Comparison of ENCODE assay signal across 8 cellular contexts in the genomic region with DNA sequence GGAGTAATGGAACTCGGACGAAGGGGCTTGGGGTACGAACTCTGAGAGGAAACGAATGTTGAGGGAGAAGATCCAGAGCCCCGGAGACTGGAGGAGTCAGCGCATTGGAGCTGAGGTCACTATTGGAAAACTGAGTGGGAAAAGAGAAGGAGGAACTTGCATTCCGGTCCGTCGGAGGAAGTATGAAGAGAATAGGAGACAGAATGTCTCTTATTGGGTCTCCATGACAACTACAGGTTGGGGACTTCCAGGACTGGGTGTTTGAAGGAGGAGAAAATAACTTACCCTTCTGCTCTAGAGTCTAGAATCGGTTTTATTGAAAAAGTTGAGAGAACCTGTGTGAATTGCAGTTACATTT. TPM values are rescaled to one million over a fixed set of nuclear protein-coding genes. Genes with fewer than 3 reads are reported as not detected.
DNase-seq lines count a peak whose midpoint lies in the region; ATAC-seq and TF ChIP-seq lines count a peak whose summit lies in the region.

No MANE protein-coding gene starts in this region.

- no peak for TF ChIP-seq CTCF in smooth muscle cell (IDR thresholded peaks at IDR 0.05; ENCODE audit: borderline replicate concordance, insufficient read depth, poor library complexity, severe bottlenecking)

- peak overlapping the region; percentile 97 for H3K4me2 ChIP-seq in smooth muscle cell

- peak overlapping the region; percentile 99 for H3K9ac ChIP-seq in smooth muscle cell (ENCODE audit: low read depth)

- DNase-seq in GM04503 (ENCODE audit: low read depth), result peak; percentile 9
- peak; percentile 8 for DNase-seq in HT1080 (ENCODE audit: low read depth)
- no peak for DNase-seq in iPS DF 6.9 (ENCODE audit: low read depth, low spot score)
- no peak for DNase-seq in smooth muscle cell (lab: John Stamatoyannopoulos, UW; ENCODE audit: unreplicated experiment)

- peak overlapping the region; percentile 67 for H3K4me3 ChIP-seq in iPS DF 6.9 (ENCODE audit: low read length)
- H3K4me3 ChIP-seq in smooth muscle cell, result peak overlapping the region; percentile 90

- peaks cover 50% of the 10 kb centered on the region for H3K79me2 ChIP-seq in smooth muscle cell (ENCODE audit: low read depth)

- H3K9me3 ChIP-seq in iPS DF 6.9 (ENCODE audit: control insufficient read depth, insufficient read depth, low read length), result no peaks in the 10 kb centered on the region
- no peaks in the 10 kb centered on the region for H3K9me3 ChIP-seq in smooth muscle cell (replicated peaks; ENCODE audit: low read depth)

- H3K4me1 ChIP-seq in iPS DF 6.9 (ENCODE audit: control insufficient read depth, insufficient read depth, low read length) (no peaks in the 10 kb centered on the region), smooth muscle cell (ENCODE audit: low read depth) (peaks cover 4% of the 10 kb centered on the region)

- H3K36me3 ChIP-seq in iPS DF 6.9 (ENCODE audit: control insufficient read depth, insufficient read depth, low read length) (no peaks in the 10 kb centered on the region; the same call in 1 of the 2 replicates), smooth muscle cell (ENCODE audit: low read depth) (peaks cover 9% of the 10 kb centered on the region)

- WGBS in iPS DF 6.9 (ENCODE audit: insufficient coverage, insufficient read length), result no CpG with 5 or more reads among the region's 10 CpGs
- WGBS in smooth muscle cell (ENCODE audit: low lambda C conversion rate), result under 1% methylated on average over 10 of the region's 10 CpGs

- H4K20me1 ChIP-seq in smooth muscle cell (ENCODE audit: low read depth), result peaks cover 4% of the 10 kb centered on the region

- no peaks in the 10 kb centered on the region for H3K27me3 ChIP-seq in iPS DF 6.9 (ENCODE audit: control insufficient read depth, insufficient read depth, low read length)
- H3K27me3 ChIP-seq in smooth muscle cell (ENCODE audit: low read depth), result no peaks in the 10 kb centered on the region

- H3K27ac ChIP-seq in angular gyrus (ENCODE audit: low read depth, low read length) (peak overlapping the region; percentile 84), iPS DF 6.9 (ENCODE audit: low read length) (no peak overlapping the region), smooth muscle cell (ENCODE audit: low read depth) (peak overlapping the region; percentile 95)

- no peaks in the 10 kb centered on the region for H3F3A ChIP-seq in smooth muscle cell (ENCODE audit: low read depth)

- peak overlapping the region; percentile 84 for H2AFZ ChIP-seq in smooth muscle cell (ENCODE audit: low read depth)

- no peak for ATAC-seq in HG02852 (IDR thresholded peaks at IDR 0.05; ENCODE audit: unreplicated experiment)
- ATAC-seq in HG03045 (IDR thresholded peaks at IDR 0.05; ENCODE audit: unreplicated experiment), result no peak
- no peak for ATAC-seq in HG03442 (IDR thresholded peaks at IDR 0.05; ENCODE audit: unreplicated experiment)

RNA-seq across cellular contexts. Expression of a gene that starts 0.5 kb away (rescaled TPM):
- 20.8 and 27.4 TPM in 2 replicates for total RNA-seq in HT1080 (2014; rRNA removed; shearing (Covaris generic))
- 28.4 and 28.5 TPM in 2 replicates for polyA plus RNA-seq in HT1080 (2015; cell fraction: cytosol; rRNA removed)
- 25.0 and 33.3 TPM in 2 replicates for polyA plus RNA-seq in HT1080 (2015; cell fraction: nucleus; rRNA removed)
- 57.0 and 81.0 TPM in 2 replicates for total RNA-seq in smooth muscle cell
- 48.3 and 71.3 TPM in 2 replicates for polyA plus RNA-seq in smooth muscle cell

Comparison
In these comparisons a context has a peak if more than half of its experiments do, and no peak if none do; other contexts are left out.
1. DNase-seq: peak in GM04503 (single experiment) and HT1080 (single experiment); none in iPS DF 6.9 (single experiment) and smooth muscle cell (single experiment).